In the genomic region with DNA sequence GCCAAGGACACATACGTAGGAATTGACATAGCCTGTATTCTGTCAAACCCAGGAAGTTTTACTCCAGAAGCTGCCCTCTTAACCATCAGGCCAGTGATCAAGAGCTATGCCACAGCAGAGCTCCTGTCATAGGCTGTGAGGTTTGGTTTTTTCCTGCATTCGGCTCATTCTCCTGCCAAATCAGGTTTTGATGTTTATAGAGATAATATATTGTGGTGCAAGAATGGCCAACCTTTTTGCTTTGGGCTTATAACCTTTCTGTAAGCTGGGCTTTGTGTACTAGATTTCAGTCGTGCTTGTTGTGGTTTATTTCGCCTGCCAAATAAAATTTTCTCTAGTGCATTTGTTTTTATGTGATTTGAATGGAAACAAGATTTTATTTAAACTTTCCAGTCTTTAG, we compare ENCODE assay signal across 11 cellular contexts. TPM values are rescaled to one million over a fixed set of nuclear protein-coding genes. Genes with fewer than 3 reads are reported as not detected.
DNase-seq lines count a peak whose midpoint lies in the region; ATAC-seq, FAIRE-seq and TF ChIP-seq lines count a peak whose summit lies in the region.
"Had no signal": no experiment of that assay in that cellular context is flagged by ENCODE, and none has a peak within 500 bp of the region (broad histone marks: within the 10 kb centered on the region; RNA-seq: fewer than 3 reads in every experiment).

No MANE protein-coding gene starts in this region.

- peaks cover 0 to 13% (median 10%) of the 10 kb centered on the region in 3 donors for H3K9me3 Mint-ChIP-seq in IgD-negative memory B cell
- peaks cover 3 to 26% (median 15%) of the 10 kb centered on the region in 11 donors for H3K9me3 Mint-ChIP-seq in naive thymus-derived CD4-positive, alpha-beta T cell

- TF ChIP-seq RAD21 in A549 (conservative IDR thresholded peaks at IDR 0.05 in 1 of 2, IDR thresholded peaks at IDR 0.05 in 1 of 2), result no peak

- BruUV-seq in mammary epithelial cell (replicated peaks; lab: Mats Ljungman, UMichigan), result no TSS peak

- no peak for FAIRE-seq in A549 (lab: Jason Lieb, UNC)
- no peak for FAIRE-seq in D721Med (lab: Jason Lieb, UNC)

- peak overlapping the region in 1 of 3 donors; percentile 17 for H3K27ac Mint-ChIP-seq in IgD-negative memory B cell
- H3K27ac Mint-ChIP-seq in naive thymus-derived CD4-positive, alpha-beta T cell, result peak overlapping the region in 7 of 9 donors; percentile 94 to 99 (median 98)

- H3K4me3 ChIP-seq in A549 (no peak overlapping the region), mammary epithelial cell (replicated peaks in 1 of 3; ENCODE audit: insufficient read depth in 1 of 3, low read depth in 2 of 3, low read length in 3 of 3) (peak overlapping the region in 1 of 3 experiments; percentile 97)
- H3K4me3 ChIP-seq in naive thymus-derived CD4-positive, alpha-beta T cell (ENCODE audit: low read length), result peak overlapping the region; percentile 88

- peaks cover 68% of the 10 kb centered on the region for H3K79me2 ChIP-seq in mammary epithelial cell (ENCODE audit: insufficient read depth, low read length)

- POLR2A ChIA-PET in A549 (lab: Yijun Ruan, JAX), result no interaction called here
- POLR2A ChIA-PET in naive thymus-derived CD4-positive, alpha-beta T cell (lab: Charles Lee), result interaction anchor here (0.9 to 5.1 kb wide), 11 partner anchors 8 to 248 kb away, joined by 3 to 97 read pairs (median 26); a partner anchor contains a TSS

- H3K4me2 ChIP-seq in A549, result peak overlapping the region; percentile 98
- H3K4me2 ChIP-seq in mammary epithelial cell (ENCODE audit: insufficient read depth, low read depth, low read length), result peak overlapping the region; percentile 94

- H3K27me3 Mint-ChIP-seq in IgD-negative memory B cell, result no peaks in the 10 kb centered on the region
- H3K27me3 Mint-ChIP-seq in naive thymus-derived CD4-positive, alpha-beta T cell, result peaks cover 0 to 4% (median 0%) of the 10 kb centered on the region in 5 donors

- H3K36me3 Mint-ChIP-seq in IgD-negative memory B cell, result peaks cover 8% of the 10 kb centered on the region
- H3K36me3 Mint-ChIP-seq in naive thymus-derived CD4-positive, alpha-beta T cell, result peaks cover 14 to 59% (median 56%) of the 10 kb centered on the region in 5 donors

- peaks cover 18% of the 10 kb centered on the region for H3K9me3 ChIP-seq in A549
- H3K9me3 ChIP-seq in mammary epithelial cell (replicated peaks; ENCODE audit: insufficient read depth, low read length), result peaks cover 6% of the 10 kb centered on the region
- H3K9me3 ChIP-seq in naive thymus-derived CD4-positive, alpha-beta T cell (ENCODE audit: control insufficient read depth in 2 of 3, low read length in 3 of 3), result peaks cover 0 to 9% (median 8%) of the 10 kb centered on the region in 3 experiments

- no peak overlapping the region for H3K27ac ChIP-seq in A549
- H3K27ac ChIP-seq in mammary epithelial cell (ENCODE audit: insufficient read depth, low read depth, low read length), result no peak overlapping the region
- H3K27ac ChIP-seq in naive thymus-derived CD4-positive, alpha-beta T cell (ENCODE audit: low read depth, low read length), result peak overlapping the region; percentile 78
- H3K27ac ChIP-seq: SJCRH30 had no signal

- H3K9ac ChIP-seq in mammary epithelial cell (ENCODE audit: insufficient read depth, low read length), result no peak overlapping the region

- H2AFZ ChIP-seq in mammary epithelial cell (ENCODE audit: low read depth, low read length), result no peak overlapping the region

- H3K4me1 ChIP-seq in A549 (peaks cover 11% of the 10 kb centered on the region), mammary epithelial cell (ENCODE audit: insufficient read depth, low read length) (peaks cover 16% of the 10 kb centered on the region)
- H3K4me1 ChIP-seq in naive thymus-derived CD4-positive, alpha-beta T cell (ENCODE audit: control insufficient read depth in 2 of 2, insufficient read depth in 2 of 2, low read length in 2 of 2), result peaks cover 52 to 56% of the 10 kb centered on the region in 2 donors

- ATAC-seq in A549 (no peak), HG02642 (IDR thresholded peaks at IDR 0.05; ENCODE audit: poor library complexity, unreplicated experiment) (no peak)
- no peak for ATAC-seq in naive thymus-derived CD4-positive, alpha-beta T cell

- peak overlapping the region in 3 of 4 donors; percentile 13 to 97 (median 43) for H3K4me3 Mint-ChIP-seq in IgD-negative memory B cell
- H3K4me3 Mint-ChIP-seq in naive thymus-derived CD4-positive, alpha-beta T cell, result peak overlapping the region; percentile 92 to 99 (median 97)

- intact Hi-C loops in mammary epithelial cell (cut with micrococcal nuclease), result loop anchor here (5.0 to 10.0 kb wide), 2 partner anchors 179 to 219 kb away; a partner anchor contains a TSS
- intact Hi-C loops in naive thymus-derived CD4-positive, alpha-beta T cell (cut with micrococcal nuclease), result loop anchor here (2.0 to 10.0 kb wide), 7 partner anchors 219 to 1116 kb away; a partner anchor contains a TSS

- dilution Hi-C loops in mammary epithelial cell (cut with HindIII; ENCODE audit: low sequenced_read_pairs), result loop anchor here (5.0 kb wide), 1 partner anchor 41 kb away; no protein-coding TSS in a partner anchor

- peaks cover 4% of the 10 kb centered on the region for H3K36me3 ChIP-seq in mammary epithelial cell (ENCODE audit: insufficient read depth, low read length)
- peaks cover 0 to 10% (median 8%) of the 10 kb centered on the region in 3 experiments for H3K36me3 ChIP-seq in naive thymus-derived CD4-positive, alpha-beta T cell (ENCODE audit: control insufficient read depth in 2 of 3, insufficient read depth in 3 of 3, low read length in 3 of 3)
- H3K36me3 ChIP-seq: SJCRH30 had no signal

- H3K4me1 Mint-ChIP-seq in IgD-negative memory B cell, result peaks cover 33 to 52% (median 46%) of the 10 kb centered on the region in 3 donors
- H3K4me1 Mint-ChIP-seq in naive thymus-derived CD4-positive, alpha-beta T cell, result peaks cover 52 to 75% (median 71%) of the 10 kb centered on the region in 7 donors

- no peak for TF ChIP-seq EP300 in A549 (IDR thresholded peaks at IDR 0.05)

- no peaks in the 10 kb centered on the region for H4K20me1 ChIP-seq in mammary epithelial cell (ENCODE audit: insufficient read depth, low read length)

- TF ChIP-seq CTCF in A549 (IDR thresholded peaks at IDR 0.05) (no peak), mammary epithelial cell (conservative IDR thresholded peaks at IDR 0.05 in 1 of 2, IDR thresholded peaks at IDR 0.05 in 1 of 2; ENCODE audit: extremely low read depth in 1 of 2, insufficient read depth in 1 of 2, low read depth in 1 of 2, low read length in 2 of 2) (no peak), D721Med (IDR thresholded peaks at IDR 0.05; ENCODE audit: insufficient read depth, missing control alignments) (no peak)

- in situ Hi-C loops in mammary epithelial cell (cut with MboI; ENCODE audit: low sequenced_read_pairs in 2 of 2), result no loop called here

- TF ChIP-seq POLR2A in A549 (IDR thresholded peaks at IDR 0.05; ENCODE audit: low read length), result no peak

- 89% methylated on average over 4 of the region's 4 CpGs for WGBS in A549 (ENCODE audit: missing lambda C conversion rate)
- 37% methylated on average over 4 of the region's 4 CpGs for WGBS in mammary epithelial cell (ENCODE audit: low coverage, missing lambda C conversion rate)

- no peak for DNase-seq in A549 (ENCODE audit: low read depth in 1 of 2, low spot score in 1 of 2)
- no peak for DNase-seq in mammary epithelial cell
- no peak for DNase-seq in naive thymus-derived CD4-positive, alpha-beta T cell
- no peak for DNase-seq in D721Med (ENCODE audit: insufficient read length, low spot score)
- DNase-seq in HT-29 (ENCODE audit: low spot score), result no peak
- no peak for DNase-seq in HuH-7 (ENCODE audit: low spot score)
- DNase-seq: NCI-H187; SJCRH30; stimulated activated CD4-positive, alpha-beta T cell treated with anti-CD3 and anti-CD28 coated beads, Interleukin-2, amount 100 ng/mL, for 48 hours had no signal

- no peaks in the 10 kb centered on the region for H3K27me3 ChIP-seq in mammary epithelial cell (ENCODE audit: insufficient read depth, low read length)
- no peaks in the 10 kb centered on the region for H3K27me3 ChIP-seq in naive thymus-derived CD4-positive, alpha-beta T cell (ENCODE audit: control insufficient read depth in 2 of 2, insufficient read depth in 2 of 2, low read length in 2 of 2)
- H3K27me3 ChIP-seq: SJCRH30 had no signal

- CTCF ChIA-PET in A549 (lab: Yijun Ruan, JAX), result interaction anchor here (1.0 to 1.5 kb wide), 3 partner anchors 12 to 24 kb away, joined by 3 to 4 read pairs (median 3); no protein-coding TSS in a partner anchor
- CTCF ChIA-PET in mammary epithelial cell (lab: Charles Lee; ENCODE audit: low non-redundant PET), result no interaction called here
- CTCF ChIA-PET in naive thymus-derived CD4-positive, alpha-beta T cell (lab: Charles Lee), result no interaction called here

TF ChIP-seq in A549, 52 proteins besides CTCF, POLR2A, EP300 and RAD21:
- TF ChIP-seq SMC3 (IDR thresholded peaks at IDR 0.05) (no peak), FOSB (CRISPR knock-in tag; IDR thresholded peaks at IDR 0.05) (no peak), EHF (CRISPR knock-in tag; IDR thresholded peaks at IDR 0.05) (no peak)

RNA-seq across cellular contexts. Expression of a gene that starts 2.4 kb away (rescaled TPM):
- polyA plus RNA-seq in A549 (2011; rRNA removed), result 53.7 and 57.0 TPM in 2 replicates
- 12.5 and 12.8 TPM in 2 replicates for polyA plus RNA-seq in A549 (2012; cell fraction: cytosol; rRNA removed)
- 21.1 and 34.6 TPM in 2 replicates for polyA plus RNA-seq in A549 (2012; cell fraction: nucleus; rRNA removed)
- 21.2 to 22.9 TPM (median 21.2 TPM) in 3 replicates for polyA plus RNA-seq in A549 (2017; fragmentation: RNase III; extraction: RNeasy Plus Mini Kit Qiagen cat#74134 plus additional on column Dnase treatment)
- 68.3 and 72.0 TPM in 2 replicates for polyA minus RNA-seq in A549 (2011; rRNA and poly(A)+ RNA removed)
- 14.2 TPM for polyA plus RNA-seq in IgD-negative memory B cell
- total RNA-seq in mammary epithelial cell, result 10 to 100 TPM; 20.0 to 29.5 TPM
- 15.4 TPM for polyA plus RNA-seq in mammary epithelial cell
- polyA minus RNA-seq in mammary epithelial cell, result 22.5 TPM
- total RNA-seq in naive thymus-derived CD4-positive, alpha-beta T cell, result 100 to 1,000 TPM; 132 to 191 (median 169) TPM
- polyA plus RNA-seq in naive thymus-derived CD4-positive, alpha-beta T cell, result 10 to 100 TPM; 17.7 to 50.7 TPM
- total RNA-seq in HT-29 (2014; rRNA removed; shearing (Covaris generic)), result 14.3 and 14.6 TPM in 2 replicates
